ENCODE assay signal across 9 cellular contexts in the genomic region with DNA sequence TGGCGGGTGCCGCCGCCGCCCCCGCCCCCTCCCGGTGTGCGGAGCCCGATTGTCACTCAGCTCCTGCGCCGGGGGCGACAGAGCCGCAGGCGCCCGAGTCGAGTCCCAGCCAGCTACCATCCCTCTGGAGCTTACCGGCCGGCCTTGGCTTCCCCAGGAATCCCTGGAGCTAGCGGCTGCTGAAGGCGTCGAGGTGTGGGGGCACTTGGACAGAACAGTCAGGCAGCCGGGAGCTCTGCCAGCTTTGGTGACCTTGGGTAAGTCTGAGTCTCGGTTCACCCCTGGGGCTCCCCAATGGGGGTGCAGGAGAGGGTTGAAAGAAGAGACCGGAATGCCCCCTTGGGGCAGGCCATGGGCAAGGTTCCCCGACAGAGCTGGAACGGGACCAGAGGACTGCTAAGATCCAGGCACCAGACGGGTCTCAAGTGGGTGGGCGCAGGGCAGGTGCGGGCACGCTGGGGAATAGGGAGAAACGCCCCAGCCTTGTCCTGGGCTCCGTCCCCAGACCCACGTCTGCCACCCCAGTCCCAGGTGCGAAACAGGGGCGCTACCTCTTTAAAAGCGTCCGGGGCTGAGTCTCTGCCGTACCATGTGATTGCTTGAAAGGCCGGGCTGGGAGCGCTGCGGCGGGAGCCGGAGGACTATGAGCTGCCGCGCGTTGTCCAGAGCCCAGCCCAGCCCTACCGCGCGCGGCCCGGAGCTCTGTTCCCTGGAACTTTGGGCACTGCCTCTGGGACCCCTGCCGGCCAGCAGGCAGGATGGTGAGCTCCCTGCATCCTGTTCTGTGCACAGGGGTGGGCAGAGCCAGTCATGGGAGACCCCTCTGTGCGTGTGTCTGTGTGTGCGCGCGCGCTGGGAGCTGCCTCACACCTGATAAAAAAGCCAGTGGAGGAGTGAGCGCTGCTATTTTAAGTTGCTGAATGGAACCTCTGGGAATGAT. TPM values are rescaled to one million over a fixed set of nuclear protein-coding genes. Genes with fewer than 3 reads are reported as not detected.
DNase-seq lines count a peak whose midpoint lies in the region; ATAC-seq and TF ChIP-seq lines count a peak whose summit lies in the region.
"Had no signal": no experiment of that assay in that cellular context is flagged by ENCODE, and none has a peak within 500 bp of the region (broad histone marks: within the 10 kb centered on the region; RNA-seq: fewer than 3 reads in every experiment).

Gene ADORA1, plus strand, starts transcription at position 55 of the 940 bp plus-strand sequence. CDS start 1,116 bp downstream, outside the sequence.

- DNase-seq in BE2C: peak; percentile 64
- DNase-seq in HT-29 (ENCODE audit: low spot score): peak; percentile 34
- DNase-seq in fibroblast of peridontal ligament (ENCODE audit: extremely low read depth): peak; percentile 37
- peak; percentile 87 for DNase-seq in myocyte (ENCODE audit: low read depth)
- DNase-seq in aorta: peak; percentile 75 to 88
- no peak for DNase-seq in germinal center (ENCODE audit: low spot score)
- DNase-seq in GM10248 (ENCODE audit: extremely low spot score): no peak

- TF ChIP-seq CTCF in BE2C (IDR thresholded peaks at IDR 0.05; ENCODE audit: low read depth, low read length) (no peak), GM10248 (IDR thresholded peaks at IDR 0.05; ENCODE audit: control extremely low read depth, extremely low read depth, low read depth, missing control alignments) (no peak)

- WGBS in aorta, 2 donors: 6 to 8% methylated on average over 48 to 57 of the region's 57 CpGs

- H3K4me1 ChIP-seq in BE2C: peaks cover 42% of the 10 kb centered on the region
- H3K4me1 ChIP-seq in aorta (ENCODE audit: control insufficient read depth in 1 of 2, insufficient read depth in 2 of 2, low read length in 2 of 2): no peaks in the 10 kb centered on the region

- POLR2A ChIA-PET in GM10248 (lab: Yijun Ruan, JAX): no interaction called here

- H3K9me3 ChIP-seq in BE2C (no peaks in the 10 kb centered on the region), aorta (ENCODE audit: control insufficient read depth, low read length) (no peaks in the 10 kb centered on the region)

- H3K27ac ChIP-seq in aorta (ENCODE audit: low read depth in 1 of 2, low read length in 2 of 2): no peak within 1 kb of the TSS

- H3K4me3 ChIP-seq in BE2C (ENCODE audit: low read depth, low read length) (peak within 1 kb of the TSS; percentile 54), aorta (ENCODE audit: low read length in 2 of 2) (peak within 1 kb of the TSS in 1 of 2 donors; percentile 9)

- peak; percentile 92 for ATAC-seq in SK-N-SH treated with all-trans-retinoic acid at 6 μM for 48 hours
- peak; percentile 78 for ATAC-seq in aorta (ENCODE audit: low FRiP score)

- H3K27me3 ChIP-seq in BE2C (peaks cover 7% of the 10 kb centered on the region; the same call in 1 of the 2 replicates), aorta (ENCODE audit: control insufficient read depth in 1 of 2, insufficient read depth in 2 of 2, low read length in 1 of 2) (no peaks in the 10 kb centered on the region)

- intact Hi-C loops in aorta (cut with DNase I): no loop called here

- H3K36me3 ChIP-seq in BE2C: no peaks in the 10 kb centered on the region
- H3K36me3 ChIP-seq in aorta (ENCODE audit: control insufficient read depth in 1 of 2, insufficient read depth in 2 of 2, low read length in 1 of 2): no peaks in the 10 kb centered on the region

- CTCF ChIA-PET in GM10248 (lab: Yijun Ruan, JAX): interaction anchor here (1.2 to 1.9 kb wide), 3 partner anchors 10 to 88 kb away, joined by 3 to 8 read pairs (median 6); no protein-coding TSS in a partner anchor

TF ChIP-seq in SK-N-SH treated with all-trans-retinoic acid at 6 μM for 48 hours, 23 proteins besides CTCF, POLR2A, EP300 and RAD21:
- no peak for TF ChIP-seq ESRRG (CRISPR knock-in tag; IDR thresholded peaks at IDR 0.05)
- TF ChIP-seq TCF4 (CRISPR knock-in tag; IDR thresholded peaks at IDR 0.05; ENCODE audit: borderline replicate concordance): no peak
- TF ChIP-seq PPARA (CRISPR knock-in tag; IDR thresholded peaks at IDR 0.05; ENCODE audit: borderline replicate concordance): no peak
- TF ChIP-seq CSDC2 (CRISPR knock-in tag; IDR thresholded peaks at IDR 0.05): no peak
- TF ChIP-seq, protein P1, sequence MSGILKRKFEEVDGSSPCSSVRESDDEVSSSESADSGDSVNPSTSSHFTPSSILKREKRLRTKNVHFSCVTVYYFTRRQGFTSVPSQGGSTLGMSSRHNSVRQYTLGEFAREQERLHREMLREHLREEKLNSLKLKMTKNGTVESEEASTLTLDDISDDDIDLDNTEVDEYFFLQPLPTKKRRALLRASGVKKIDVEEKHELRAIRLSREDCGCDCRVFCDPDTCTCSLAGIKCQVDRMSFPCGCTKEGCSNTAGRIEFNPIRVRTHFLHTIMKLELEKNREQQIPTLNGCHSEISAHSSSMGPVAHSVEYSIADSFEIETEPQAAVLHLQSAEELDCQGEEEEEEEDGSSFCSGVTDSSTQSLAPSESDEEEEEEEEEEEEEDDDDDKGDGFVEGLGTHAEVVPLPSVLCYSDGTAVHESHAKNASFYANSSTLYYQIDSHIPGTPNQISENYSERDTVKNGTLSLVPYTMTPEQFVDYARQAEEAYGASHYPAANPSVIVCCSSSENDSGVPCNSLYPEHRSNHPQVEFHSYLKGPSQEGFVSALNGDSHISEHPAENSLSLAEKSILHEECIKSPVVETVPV (CRISPR knock-in tag; IDR thresholded peaks at IDR 0.05): no peak
- TF ChIP-seq, protein P2, sequence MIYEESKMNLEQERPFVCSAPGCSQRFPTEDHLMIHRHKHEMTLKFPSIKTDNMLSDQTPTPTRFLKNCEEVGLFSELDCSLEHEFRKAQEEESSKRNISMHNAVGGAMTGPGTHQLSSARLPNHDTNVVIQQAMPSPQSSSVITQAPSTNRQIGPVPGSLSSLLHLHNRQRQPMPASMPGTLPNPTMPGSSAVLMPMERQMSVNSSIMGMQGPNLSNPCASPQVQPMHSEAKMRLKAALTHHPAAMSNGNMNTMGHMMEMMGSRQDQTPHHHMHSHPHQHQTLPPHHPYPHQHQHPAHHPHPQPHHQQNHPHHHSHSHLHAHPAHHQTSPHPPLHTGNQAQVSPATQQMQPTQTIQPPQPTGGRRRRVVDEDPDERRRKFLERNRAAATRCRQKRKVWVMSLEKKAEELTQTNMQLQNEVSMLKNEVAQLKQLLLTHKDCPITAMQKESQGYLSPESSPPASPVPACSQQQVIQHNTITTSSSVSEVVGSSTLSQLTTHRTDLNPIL (CRISPR knock-in tag; IDR thresholded peaks at IDR 0.05; ENCODE audit: low read depth): no peak
- no peak for TF ChIP-seq ZFP30 (CRISPR knock-in tag; IDR thresholded peaks at IDR 0.05)
- TF ChIP-seq GLIS3 (CRISPR knock-in tag; IDR thresholded peaks at IDR 0.05): no peak
- no peak for TF ChIP-seq ZFP3 (CRISPR knock-in tag; IDR thresholded peaks at IDR 0.05)
- no peak for TF ChIP-seq ZNF8 (CRISPR knock-in tag; IDR thresholded peaks at IDR 0.05)
- TF ChIP-seq, protein P3, sequence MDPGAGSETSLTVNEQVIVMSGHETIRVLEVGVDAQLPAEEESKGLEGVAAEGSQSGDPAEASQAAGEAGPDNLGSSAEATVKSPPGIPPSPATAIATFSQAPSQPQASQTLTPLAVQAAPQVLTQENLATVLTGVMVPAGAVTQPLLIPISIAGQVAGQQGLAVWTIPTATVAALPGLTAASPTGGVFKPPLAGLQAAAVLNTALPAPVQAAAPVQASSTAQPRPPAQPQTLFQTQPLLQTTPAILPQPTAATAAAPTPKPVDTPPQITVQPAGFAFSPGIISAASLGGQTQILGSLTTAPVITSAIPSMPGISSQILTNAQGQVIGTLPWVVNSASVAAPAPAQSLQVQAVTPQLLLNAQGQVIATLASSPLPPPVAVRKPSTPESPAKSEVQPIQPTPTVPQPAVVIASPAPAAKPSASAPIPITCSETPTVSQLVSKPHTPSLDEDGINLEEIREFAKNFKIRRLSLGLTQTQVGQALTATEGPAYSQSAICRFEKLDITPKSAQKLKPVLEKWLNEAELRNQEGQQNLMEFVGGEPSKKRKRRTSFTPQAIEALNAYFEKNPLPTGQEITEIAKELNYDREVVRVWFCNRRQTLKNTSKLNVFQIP (CRISPR knock-in tag; IDR thresholded peaks at IDR 0.05; ENCODE audit: borderline replicate concordance, low read depth): no peak
- TF ChIP-seq ZC3H10 (CRISPR knock-in tag; IDR thresholded peaks at IDR 0.05): no peak
- TF ChIP-seq ISL1 (CRISPR knock-in tag; IDR thresholded peaks at IDR 0.05): no peak
- TF ChIP-seq, protein P4, sequence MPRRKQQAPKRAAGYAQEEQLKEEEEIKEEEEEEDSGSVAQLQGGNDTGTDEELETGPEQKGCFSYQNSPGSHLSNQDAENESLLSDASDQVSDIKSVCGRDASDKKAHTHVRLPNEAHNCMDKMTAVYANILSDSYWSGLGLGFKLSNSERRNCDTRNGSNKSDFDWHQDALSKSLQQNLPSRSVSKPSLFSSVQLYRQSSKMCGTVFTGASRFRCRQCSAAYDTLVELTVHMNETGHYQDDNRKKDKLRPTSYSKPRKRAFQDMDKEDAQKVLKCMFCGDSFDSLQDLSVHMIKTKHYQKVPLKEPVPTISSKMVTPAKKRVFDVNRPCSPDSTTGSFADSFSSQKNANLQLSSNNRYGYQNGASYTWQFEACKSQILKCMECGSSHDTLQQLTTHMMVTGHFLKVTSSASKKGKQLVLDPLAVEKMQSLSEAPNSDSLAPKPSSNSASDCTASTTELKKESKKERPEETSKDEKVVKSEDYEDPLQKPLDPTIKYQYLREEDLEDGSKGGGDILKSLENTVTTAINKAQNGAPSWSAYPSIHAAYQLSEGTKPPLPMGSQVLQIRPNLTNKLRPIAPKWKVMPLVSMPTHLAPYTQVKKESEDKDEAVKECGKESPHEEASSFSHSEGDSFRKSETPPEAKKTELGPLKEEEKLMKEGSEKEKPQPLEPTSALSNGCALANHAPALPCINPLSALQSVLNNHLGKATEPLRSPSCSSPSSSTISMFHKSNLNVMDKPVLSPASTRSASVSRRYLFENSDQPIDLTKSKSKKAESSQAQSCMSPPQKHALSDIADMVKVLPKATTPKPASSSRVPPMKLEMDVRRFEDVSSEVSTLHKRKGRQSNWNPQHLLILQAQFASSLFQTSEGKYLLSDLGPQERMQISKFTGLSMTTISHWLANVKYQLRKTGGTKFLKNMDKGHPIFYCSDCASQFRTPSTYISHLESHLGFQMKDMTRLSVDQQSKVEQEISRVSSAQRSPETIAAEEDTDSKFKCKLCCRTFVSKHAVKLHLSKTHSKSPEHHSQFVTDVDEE (CRISPR knock-in tag; IDR thresholded peaks at IDR 0.05): no peak
- TF ChIP-seq ZNF565 (CRISPR knock-in tag; conservative IDR thresholded peaks at IDR 0.05; ENCODE audit: low read depth): no peak
- TF ChIP-seq ARNTL (CRISPR knock-in tag; IDR thresholded peaks at IDR 0.05; ENCODE audit: borderline replicate concordance, low read depth): no peak
TF ChIP-seq in SK-N-SH treated with all-trans-retinoic acid at 6 μM for 48 hours: peak in this region for 0.

RNA-seq across cellular contexts. Expression of gene ADORA1, which starts in this region (rescaled TPM):
- polyA plus RNA-seq in BE2C (2012; ENCODE audit: insufficient read depth, insufficient read length, low read depth): 17.3 TPM
- total RNA-seq in HT-29 (2014; rRNA removed; shearing (Covaris generic)): 0.89 TPM in 1 of 2 replicates, not detected in the other
- total RNA-seq in myocyte (27.4 and 42.0 TPM in 2 replicates), aorta (1 to 10 TPM in 1 of 2 donors, under 1 TPM in 1; 0.71 to 2.5 TPM)
- 75.1 TPM for polyA plus RNA-seq in myocyte (2012)
- polyA plus RNA-seq in aorta: not detected
- total RNA-seq: pulmonary artery endothelial cell had no signal

Comparison
In these comparisons a context has a peak if more than half of its experiments do, and no peak if none do; other contexts are left out.
1. Peak in DNase-seq in HT-29; RNA of the gene not detected or under 1 TPM.
2. DNase-seq: peak in BE2C (single experiment), fibroblast of peridontal ligament (single experiment), myocyte (single experiment) and aorta (2 of 2); none in germinal center (single experiment) and GM10248 (single experiment).